In the genomic region with DNA sequence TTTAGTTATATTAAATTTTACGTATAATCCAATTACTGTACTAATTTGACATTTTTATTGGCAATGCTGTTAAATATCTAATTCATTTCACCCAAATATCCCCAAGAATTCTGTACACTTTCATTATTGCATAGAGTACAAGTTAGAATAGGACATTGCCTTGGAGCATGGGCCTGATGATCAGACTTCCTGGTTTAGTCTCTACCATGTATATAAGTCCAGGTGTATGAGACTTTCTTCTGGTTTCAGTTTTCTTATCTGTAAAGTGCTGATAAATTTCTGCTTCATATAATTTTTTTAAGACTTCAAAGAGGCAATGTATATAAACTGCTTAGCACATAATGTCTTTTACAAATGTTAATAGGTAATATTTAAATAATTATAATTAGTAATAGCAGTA, we compare ENCODE assay signal across 16 cellular contexts.
DNase-seq lines count a peak whose midpoint lies in the region; ATAC-seq and TF ChIP-seq lines count a peak whose summit lies in the region.
"Had no signal": no experiment of that assay in that cellular context is flagged by ENCODE, and none has a peak within 500 bp of the region (broad histone marks: within the 10 kb centered on the region; RNA-seq: fewer than 3 reads in every experiment).

No MANE protein-coding gene starts in this region.

- H3K36me3 ChIP-seq in tibial nerve: no peaks in the 10 kb centered on the region

- TF ChIP-seq EP300 in tibial nerve (IDR thresholded peaks at IDR 0.05): no peak

- no peak overlapping the region for H3K27ac ChIP-seq in tibial nerve

- peak; percentile 74 for ATAC-seq in GM18502 (IDR thresholded peaks at IDR 0.05; ENCODE audit: poor library complexity, unreplicated experiment)
- peak; percentile 61 for ATAC-seq in GM19463 (IDR thresholded peaks at IDR 0.05; ENCODE audit: unreplicated experiment)
- peak; percentile 83 for ATAC-seq in HG02678 (IDR thresholded peaks at IDR 0.05; ENCODE audit: unreplicated experiment)
- peak; percentile 79 for ATAC-seq in HG03460 (IDR thresholded peaks at IDR 0.05; ENCODE audit: unreplicated experiment)
- ATAC-seq: K562; left ventricle myocardium superior; natural killer cell treated with Interleukin-12 subunit alpha and Interleukin-12 subunit beta and Interleukin-15 and Interleukin-18, amount 100 ng/mL, for 72 hours had no signal

- no peaks in the 10 kb centered on the region for H3K9me3 ChIP-seq in tibial nerve

- H3K4me1 ChIP-seq in tibial nerve: no peaks in the 10 kb centered on the region

- no peaks in the 10 kb centered on the region for H3K27me3 ChIP-seq in tibial nerve

- TF ChIP-seq POLR2A in tibial nerve (IDR thresholded peaks at IDR 0.05): no peak

- WGBS in tibial nerve, 2 donors: 94 to 96% methylated on average over 1 of the region's 1 CpG

- DNase-seq in HuH-7 (ENCODE audit: low spot score): no peak
- no peak for DNase-seq in NCI-H1436 (lab: John Stamatoyannopoulos, UW)
- no peak for DNase-seq in stimulated activated CD8-positive, alpha-beta memory T cell treated with anti-CD3 and anti-CD28 coated beads, Interleukin-4, amount 100 ng/mL, for 48 hours
- no peak for DNase-seq in tibial nerve (ENCODE audit: low spot score in 2 of 2)
- DNase-seq: Calu3; cerebellar nuclear complex; left ventricle myocardium superior; NCI-H146; NCI-H524; stimulated activated CD4-positive, alpha-beta T cell treated with anti-CD3 and anti-CD28 coated beads, Interleukin-2, amount 100 ng/mL, for 24 hours had no signal

- TF ChIP-seq CTCF in tibial nerve (IDR thresholded peaks at IDR 0.05): no peak

- H3K4me3 ChIP-seq in tibial nerve: no peak overlapping the region
- H3K4me3 ChIP-seq: K562 had no signal
